Comparison of ENCODE assay signal across 8 cellular contexts in the genomic region with DNA sequence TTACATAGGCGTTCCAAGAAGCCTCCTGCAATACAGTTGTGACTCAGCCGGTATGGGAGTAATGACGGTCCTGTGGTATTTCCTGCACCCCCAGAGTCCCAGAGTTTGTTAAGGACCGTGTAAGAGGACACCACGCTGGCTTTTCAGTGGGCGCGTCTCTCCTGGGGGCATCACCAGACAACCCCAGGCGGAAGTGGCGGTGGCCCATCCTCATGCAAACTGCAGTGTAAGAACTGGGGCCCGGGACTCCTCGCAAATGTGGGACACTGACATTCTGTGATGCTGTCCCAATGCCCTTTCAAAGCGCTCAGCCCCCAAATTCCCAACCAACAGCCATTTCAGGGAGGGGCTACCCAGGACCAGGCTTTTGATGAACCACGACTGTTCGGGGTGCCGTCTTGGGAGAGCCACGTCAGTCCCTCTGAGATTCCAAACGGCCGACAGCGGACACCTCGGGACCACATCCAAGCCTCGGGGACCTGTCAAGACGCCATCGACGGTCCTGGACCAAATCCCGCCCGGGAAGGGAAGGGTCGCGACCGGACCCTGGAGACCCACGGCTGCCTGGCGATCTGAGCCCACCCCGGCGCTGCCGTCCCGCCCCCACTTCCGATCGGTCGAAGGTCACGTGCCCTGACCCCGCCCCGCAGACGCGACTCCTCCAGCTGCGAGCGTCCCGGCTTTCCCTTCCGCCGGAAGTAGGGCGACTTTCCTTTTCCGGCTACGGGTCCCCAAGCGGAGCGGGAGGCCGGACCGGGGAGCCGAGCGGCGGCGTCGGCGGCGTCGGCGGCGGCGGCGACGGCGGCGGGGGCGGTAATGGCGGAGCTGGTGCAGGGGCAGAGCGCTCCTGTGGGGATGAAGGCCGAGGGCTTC.
DNase-seq lines count a peak whose midpoint lies in the region; TF ChIP-seq lines count a peak whose summit lies in the region.

A gene with protein sequence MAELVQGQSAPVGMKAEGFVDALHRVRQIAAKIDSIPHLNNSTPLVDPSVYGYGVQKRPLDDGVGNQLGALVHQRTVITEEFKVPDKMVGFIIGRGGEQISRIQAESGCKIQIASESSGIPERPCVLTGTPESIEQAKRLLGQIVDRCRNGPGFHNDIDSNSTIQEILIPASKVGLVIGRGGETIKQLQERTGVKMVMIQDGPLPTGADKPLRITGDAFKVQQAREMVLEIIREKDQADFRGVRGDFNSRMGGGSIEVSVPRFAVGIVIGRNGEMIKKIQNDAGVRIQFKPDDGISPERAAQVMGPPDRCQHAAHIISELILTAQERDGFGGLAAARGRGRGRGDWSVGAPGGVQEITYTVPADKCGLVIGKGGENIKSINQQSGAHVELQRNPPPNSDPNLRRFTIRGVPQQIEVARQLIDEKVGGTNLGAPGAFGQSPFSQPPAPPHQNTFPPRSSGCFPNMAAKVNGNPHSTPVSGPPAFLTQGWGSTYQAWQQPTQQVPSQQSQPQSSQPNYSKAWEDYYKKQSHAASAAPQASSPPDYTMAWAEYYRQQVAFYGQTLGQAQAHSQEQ (plus strand): TSS at position 713 of the 873 bp plus-strand sequence. CDS start 104 bp downstream, at position 817.

- peak; percentile 93 for TF ChIP-seq POLR2A in Raji (IDR thresholded peaks at IDR 0.05; ENCODE audit: insufficient read depth, low read depth, low read length)

- peak within 1 kb of the TSS; percentile 95 for H3K4me3 Mint-ChIP-seq in nephron progenitor cell
- peak within 1 kb of the TSS; percentile 92 for H3K4me3 Mint-ChIP-seq in stimulated activated naive CD8-positive, alpha-beta T cell treated with anti-CD3 and anti-CD28 coated beads, Interleukin-15, Interleukin-2, amounts not matched to agents 100 ng/mL and 50 ng/mL, for 24 hours

- H2AFZ ChIP-seq in Loucy (ENCODE audit: low read length), result peak within 1 kb of the TSS; percentile 76

- peaks cover 13% of the 10 kb centered on the region for H4K20me1 ChIP-seq in DOHH2 (ENCODE audit: control insufficient read depth, insufficient read depth, low read depth, low read length)
- H4K20me1 ChIP-seq in Loucy (ENCODE audit: insufficient read depth, low read length, poor library complexity, severe bottlenecking), result peaks cover 15% of the 10 kb centered on the region

- H3K4me3 ChIP-seq in DOHH2 (ENCODE audit: low read length), result peak within 1 kb of the TSS; percentile 89
- peak within 1 kb of the TSS; percentile 89 for H3K4me3 ChIP-seq in Loucy (ENCODE audit: low read length, poor library complexity, severe bottlenecking)
- H3K4me3 ChIP-seq in fibroblast of pulmonary artery (replicated peaks; ENCODE audit: low read depth, low read length), result peak within 1 kb of the TSS; percentile 97

- H3K79me2 ChIP-seq in DOHH2 (ENCODE audit: control insufficient read depth, low read length) (peaks cover 59% of the 10 kb centered on the region), Loucy (ENCODE audit: insufficient read depth, low read length) (peaks cover 36% of the 10 kb centered on the region)

- H3K9me3 ChIP-seq in DOHH2 (ENCODE audit: control insufficient read depth, insufficient read depth, low read length), result no peaks in the 10 kb centered on the region
- H3K9me3 ChIP-seq in Loucy (ENCODE audit: insufficient read depth, low read depth, low read length), result no peaks in the 10 kb centered on the region

- no peaks in the 10 kb centered on the region for H3K9me3 Mint-ChIP-seq in nephron progenitor cell
- no peaks in the 10 kb centered on the region for H3K9me3 Mint-ChIP-seq in stimulated activated naive CD8-positive, alpha-beta T cell treated with anti-CD3 and anti-CD28 coated beads, Interleukin-15, Interleukin-2, amounts not matched to agents 100 ng/mL and 50 ng/mL, for 24 hours

- TF ChIP-seq CTCF in DOHH2 (IDR thresholded peaks at IDR 0.05; ENCODE audit: low read depth, low read length, poor library complexity, severe bottlenecking), result no peak
- no peak for TF ChIP-seq CTCF in Loucy (conservative IDR thresholded peaks at IDR 0.05; ENCODE audit: low read length)
- TF ChIP-seq CTCF in fibroblast of pulmonary artery (IDR thresholded peaks at IDR 0.05; ENCODE audit: low read length, missing control alignments), result no peak
- TF ChIP-seq CTCF in nephron progenitor cell (IDR thresholded peaks at IDR 0.05), result no peak

- H3K9me2 ChIP-seq in DOHH2 (replicated peaks; ENCODE audit: control insufficient read depth, low read length) (no peaks in the 10 kb centered on the region), Loucy (replicated peaks; ENCODE audit: low read depth, low read length) (no peaks in the 10 kb centered on the region)

- H3K27me3 ChIP-seq in DOHH2 (ENCODE audit: control insufficient read depth, low read length) (no peaks in the 10 kb centered on the region), Loucy (ENCODE audit: insufficient read depth, low read length, poor library complexity, severe bottlenecking) (no peaks in the 10 kb centered on the region)

- peaks cover 35% of the 10 kb centered on the region for H3K4me1 Mint-ChIP-seq in nephron progenitor cell
- H3K4me1 Mint-ChIP-seq in stimulated activated naive CD8-positive, alpha-beta T cell treated with anti-CD3 and anti-CD28 coated beads, Interleukin-15, Interleukin-2, amounts not matched to agents 100 ng/mL and 50 ng/mL, for 24 hours (ENCODE audit: low read depth), result peaks cover 35% of the 10 kb centered on the region

- peak within 1 kb of the TSS; percentile 89 for H3K27ac Mint-ChIP-seq in nephron progenitor cell
- peak within 1 kb of the TSS; percentile 91 for H3K27ac Mint-ChIP-seq in stimulated activated naive CD8-positive, alpha-beta T cell treated with anti-CD3 and anti-CD28 coated beads, Interleukin-15, Interleukin-2, amounts not matched to agents 100 ng/mL and 50 ng/mL, for 24 hours

- H3K36me3 ChIP-seq in DOHH2 (ENCODE audit: control insufficient read depth, low read length) (peaks cover 33% of the 10 kb centered on the region), Loucy (ENCODE audit: insufficient read depth, low read length) (no peaks in the 10 kb centered on the region)

- peak within 1 kb of the TSS; percentile 83 for H3K4me2 ChIP-seq in DOHH2 (ENCODE audit: low read length)
- H3K4me2 ChIP-seq in Loucy (ENCODE audit: low read depth, low read length, poor library complexity, severe bottlenecking), result peak within 1 kb of the TSS; percentile 88

- H3K4me1 ChIP-seq in DOHH2 (ENCODE audit: control insufficient read depth, low read length) (peaks cover 22% of the 10 kb centered on the region), Loucy (ENCODE audit: insufficient read depth, low read length, poor library complexity, severe bottlenecking) (peaks cover 9% of the 10 kb centered on the region)

- peaks cover 25% of the 10 kb centered on the region for H3K27me3 Mint-ChIP-seq in nephron progenitor cell (ENCODE audit: low read depth, poor library complexity)
- no peaks in the 10 kb centered on the region for H3K27me3 Mint-ChIP-seq in stimulated activated naive CD8-positive, alpha-beta T cell treated with anti-CD3 and anti-CD28 coated beads, Interleukin-15, Interleukin-2, amounts not matched to agents 100 ng/mL and 50 ng/mL, for 24 hours

- H3F3A ChIP-seq in DOHH2 (ENCODE audit: control insufficient read depth, insufficient read depth), result peaks cover 2% of the 10 kb centered on the region; the same call in 1 of the 2 replicates
- H3F3A ChIP-seq in Loucy (ENCODE audit: low read depth), result no peaks in the 10 kb centered on the region

- H3K27ac ChIP-seq in DOHH2 (ENCODE audit: low read depth, low read length), result peak within 1 kb of the TSS; percentile 18; the same call in 1 of the 2 replicates

- peak within 1 kb of the TSS; percentile 87 for H3K9ac ChIP-seq in Loucy (ENCODE audit: low read depth, low read length, poor library complexity, severe bottlenecking)

- DNase-seq in GOT3 (lab: John Stamatoyannopoulos, UW), result peak; percentile 22
- DNase-seq in activated T-helper 9 cell treated with anti-CD3 and anti-CD28 coated beads, Interleukin-2, amount 50 U/mL, for 16 hours (ENCODE audit: low read depth), result peak; percentile 88
- DNase-seq in fibroblast of pulmonary artery (ENCODE audit: low read depth), result peak; percentile 87
- peak; percentile 93 for DNase-seq in nephron progenitor cell

- H3K36me3 Mint-ChIP-seq in nephron progenitor cell (ENCODE audit: low read depth), result peaks cover 12% of the 10 kb centered on the region
- H3K36me3 Mint-ChIP-seq in stimulated activated naive CD8-positive, alpha-beta T cell treated with anti-CD3 and anti-CD28 coated beads, Interleukin-15, Interleukin-2, amounts not matched to agents 100 ng/mL and 50 ng/mL, for 24 hours (ENCODE audit: low read depth), result peaks cover 24% of the 10 kb centered on the region

Comparison
In these comparisons a context has a peak if more than half of its experiments do, and no peak if none do; other contexts are left out.
1. Peak in every context shown above with its lines: DNase-seq, H3K4me3 ChIP-seq and H3K27ac ChIP-seq.
2. DNase-seq: peak in every context shown above with its lines; median percentile 93 in nephron progenitor cell; 88 in activated T-helper 9 cell treated with anti-CD3 and anti-CD28 coated beads, Interleukin-2, amount 50 U/mL, for 16 hours; 87 in fibroblast of pulmonary artery; 22 in GOT3.